ENCODE assay signal across 21 cellular contexts in genomic region chr13:38862443-38862842, GRCh38.
DNase-seq lines count a peak whose midpoint lies in the region; ATAC-seq and TF ChIP-seq lines count a peak whose summit lies in the region.
"Had no signal": no experiment of that assay in that cellular context is flagged by ENCODE, and none has a peak within 500 bp of the region (broad histone marks: within the 10 kb centered on the region; RNA-seq: fewer than 3 reads in every experiment).

No MANE protein-coding gene starts in this region.

- H3K4ac ChIP-seq in trophoblast cell (ENCODE audit: low read depth, low read length) = no peak overlapping the region

- H3K9me3 Mint-ChIP-seq in activated T-helper 1 cell treated with anti-CD3 and anti-CD28 coated beads, Interleukin-12 subunit alpha, Interleukin-12 subunit beta, Interleukin-2, Interleukin-4 antibody, amounts not matched to agents 30 ng/mL and 10 ng/mL and 1 ng/mL, durations not matched to agents 14 hours and 24 hours and 36 hours = no peaks in the 10 kb centered on the region
- H3K9me3 Mint-ChIP-seq: T-helper 2 cell treated with Interferon-gamma antibody and Interleukin-4, amounts not matched to agents 5 μg/mL and 100 μg/mL, for 36 hours had no signal

- H2BK120ac ChIP-seq in trophoblast cell (ENCODE audit: insufficient read depth, low read length, poor library complexity) = no peak overlapping the region

- H3K4me2 ChIP-seq in trophoblast cell (ENCODE audit: low read length) = no peak overlapping the region
- H3K4me2 ChIP-seq: KMS-11 had no signal

- peak; percentile 49 for DNase-seq in GM12865 (ENCODE audit: low read depth)
- DNase-seq in trophoblast cell = no peak
- no peak for DNase-seq in GDM1 (lab: John Stamatoyannopoulos, UW)
- no peak for DNase-seq in activated T-helper 1 cell treated with anti-CD3 and anti-CD28 coated beads, Interleukin-12 subunit alpha, Interleukin-12 subunit beta, Interleukin-2, Interleukin-4 antibody, amounts not matched to agents 30 ng/mL and 10 ng/mL and 1 ng/mL, durations not matched to agents 14 hours and 24 hours and 36 hours (ENCODE audit: low spot score)
- DNase-seq: 8988T, DMS79 treated with DMSO at 0.1 percent for 48 hours, GM23248, MV-4-11, NCI-H1694 treated with DMSO at 0.1 percent for 48 hours, Peyer's patch, Right ventricle myocardium superior had no signal

- no peak overlapping the region for H3K14ac ChIP-seq in trophoblast cell (ENCODE audit: low read length)

- no peak overlapping the region for H3K27ac Mint-ChIP-seq in activated T-helper 1 cell treated with anti-CD3 and anti-CD28 coated beads, Interleukin-12 subunit alpha, Interleukin-12 subunit beta, Interleukin-2, Interleukin-4 antibody, amounts not matched to agents 30 ng/mL and 10 ng/mL and 1 ng/mL, durations not matched to agents 14 hours and 24 hours and 36 hours
- H3K27ac Mint-ChIP-seq: CD14-positive monocyte; T-helper 2 cell treated with Interferon-gamma antibody and Interleukin-4, amounts not matched to agents 5 μg/mL and 100 μg/mL, for 36 hours had no signal

- TF ChIP-seq POLR2A in gastroesophageal sphincter (IDR thresholded peaks at IDR 0.05) = no peak

- H3K9ac ChIP-seq in trophoblast cell (ENCODE audit: low read length) = no peak overlapping the region
- H3K9ac ChIP-seq: GM23248, KMS-11 had no signal

- no peak overlapping the region for H3K18ac ChIP-seq in trophoblast cell (ENCODE audit: low read length)

- no peaks in the 10 kb centered on the region for H3K79me1 ChIP-seq in trophoblast cell (ENCODE audit: low read length)

- H2AK5ac ChIP-seq in trophoblast cell (ENCODE audit: low read length) = no peak overlapping the region

- H3K4me3 ChIP-seq in GM12865 (ENCODE audit: low read depth, low read length) (no peak overlapping the region), gastroesophageal sphincter (no peak overlapping the region), trophoblast cell (ENCODE audit: low read depth, low read length) (no peak overlapping the region)
- H3K4me3 ChIP-seq: GM23248, Peyer's patch, SK-N-MC had no signal

- TF ChIP-seq EP300 in gastroesophageal sphincter (IDR thresholded peaks at IDR 0.05) = no peak

- H3K4me3 Mint-ChIP-seq in activated T-helper 1 cell treated with anti-CD3 and anti-CD28 coated beads, Interleukin-12 subunit alpha, Interleukin-12 subunit beta, Interleukin-2, Interleukin-4 antibody, amounts not matched to agents 30 ng/mL and 10 ng/mL and 1 ng/mL, durations not matched to agents 14 hours and 24 hours and 36 hours = no peak overlapping the region
- H3K4me3 Mint-ChIP-seq: CD14-positive monocyte; T-helper 2 cell treated with Interferon-gamma antibody and Interleukin-4, amounts not matched to agents 5 μg/mL and 100 μg/mL, for 36 hours had no signal

- TF ChIP-seq CTCF in GM12865 (IDR thresholded peaks at IDR 0.05; ENCODE audit: insufficient read depth, low read depth, low read length, missing control alignments) (no peak), gastroesophageal sphincter (IDR thresholded peaks at IDR 0.05) (no peak)

- H3K36me3 ChIP-seq in gastroesophageal sphincter = no peaks in the 10 kb centered on the region
- peaks cover 6 to 32% of the 10 kb centered on the region in 2 experiments for H3K36me3 ChIP-seq in trophoblast cell (ENCODE audit: control insufficient read depth in 1 of 2, insufficient read depth in 2 of 2, low read length in 2 of 2)
- H3K36me3 ChIP-seq: Peyer's patch had no signal

- no peak overlapping the region for H2AFZ ChIP-seq in trophoblast cell (ENCODE audit: insufficient read depth, low read length, poor library complexity)
- H2AFZ ChIP-seq: GM23248 had no signal

- H4K12ac ChIP-seq in trophoblast cell (ENCODE audit: low read depth, low read length) = no peak overlapping the region

- no peaks in the 10 kb centered on the region for H3K4me1 ChIP-seq in gastroesophageal sphincter
- H3K4me1 ChIP-seq in trophoblast cell (ENCODE audit: control insufficient read depth in 1 of 2, insufficient read depth in 2 of 2, low read length in 2 of 2) = no peaks in the 10 kb centered on the region
- H3K4me1 ChIP-seq: Peyer's patch had no signal

- intact Hi-C loops in activated T-helper 1 cell treated with anti-CD3 and anti-CD28 coated beads, Interleukin-12 subunit alpha, Interleukin-12 subunit beta, Interleukin-2, Interleukin-4 antibody, amounts not matched to agents 30 ng/mL and 10 ng/mL and 1 ng/mL, durations not matched to agents 14 hours and 24 hours and 36 hours (cut with micrococcal nuclease) = no loop called here

- H3K9me3 ChIP-seq in gastroesophageal sphincter (no peaks in the 10 kb centered on the region), trophoblast cell (ENCODE audit: insufficient read depth, low read depth, low read length) (no peaks in the 10 kb centered on the region)
- H3K9me3 ChIP-seq: Peyer's patch had no signal

- H3K27ac ChIP-seq in gastroesophageal sphincter (no peak overlapping the region), trophoblast cell (ENCODE audit: low read depth, low read length) (no peak overlapping the region)
- H3K27ac ChIP-seq: GM23248, HL-60, KMS-11, Peyer's patch, SK-N-MC had no signal

- no peaks in the 10 kb centered on the region for H3K27me3 Mint-ChIP-seq in activated T-helper 1 cell treated with anti-CD3 and anti-CD28 coated beads, Interleukin-12 subunit alpha, Interleukin-12 subunit beta, Interleukin-2, Interleukin-4 antibody, amounts not matched to agents 30 ng/mL and 10 ng/mL and 1 ng/mL, durations not matched to agents 14 hours and 24 hours and 36 hours (ENCODE audit: insufficient read depth)

- H3K23ac ChIP-seq in trophoblast cell (ENCODE audit: low read length) = no peak overlapping the region

- H3K79me2 ChIP-seq in trophoblast cell (ENCODE audit: control insufficient read depth, insufficient read depth, low read length, poor library complexity) = no peaks in the 10 kb centered on the region

- ATAC-seq in GM18870 (IDR thresholded peaks at IDR 0.05; ENCODE audit: unreplicated experiment) = peak; percentile 41
- peak; percentile 57 for ATAC-seq in GM21723 (IDR thresholded peaks at IDR 0.05; ENCODE audit: unreplicated experiment)
- peak; percentile 62 for ATAC-seq in HG02885 (IDR thresholded peaks at IDR 0.05; ENCODE audit: poor library complexity, unreplicated experiment)
- ATAC-seq in gastroesophageal sphincter = no peak
- ATAC-seq: HCT116 had no signal

- 89 to 92% methylated on average over 2 of the region's 2 CpGs for WGBS in gastroesophageal sphincter (ENCODE audit: low coverage in 1 of 2), 2 donors
- no CpG with 5 or more reads among the region's 2 CpGs for WGBS in trophoblast cell (ENCODE audit: extremely low coverage, insufficient coverage, insufficient read length)

- no peaks in the 10 kb centered on the region for H3K4me1 Mint-ChIP-seq in activated T-helper 1 cell treated with anti-CD3 and anti-CD28 coated beads, Interleukin-12 subunit alpha, Interleukin-12 subunit beta, Interleukin-2, Interleukin-4 antibody, amounts not matched to agents 30 ng/mL and 10 ng/mL and 1 ng/mL, durations not matched to agents 14 hours and 24 hours and 36 hours (ENCODE audit: low read depth)
- H3K4me1 Mint-ChIP-seq: CD14-positive monocyte had no signal

- H3K27me3 ChIP-seq in gastroesophageal sphincter = no peaks in the 10 kb centered on the region
- H3K27me3 ChIP-seq in trophoblast cell (ENCODE audit: insufficient read depth, low read length) = no peaks in the 10 kb centered on the region
- H3K27me3 ChIP-seq: Peyer's patch had no signal

- H4K8ac ChIP-seq in trophoblast cell (ENCODE audit: low read depth, low read length) = no peak overlapping the region

- H3K36me3 Mint-ChIP-seq in activated T-helper 1 cell treated with anti-CD3 and anti-CD28 coated beads, Interleukin-12 subunit alpha, Interleukin-12 subunit beta, Interleukin-2, Interleukin-4 antibody, amounts not matched to agents 30 ng/mL and 10 ng/mL and 1 ng/mL, durations not matched to agents 14 hours and 24 hours and 36 hours (ENCODE audit: low read depth) = no peaks in the 10 kb centered on the region
- H3K36me3 Mint-ChIP-seq: CD14-positive monocyte had no signal

- H4K91ac ChIP-seq in trophoblast cell (ENCODE audit: low read depth, low read length) = no peak overlapping the region

- H2BK12ac ChIP-seq in trophoblast cell (ENCODE audit: low read length) = no peak overlapping the region

- H2BK5ac ChIP-seq in trophoblast cell (ENCODE audit: low read depth, low read length, poor library complexity) = no peak overlapping the region
